Comparison of ENCODE assay signal across 16 cellular contexts in genomic region chr6:55812509-55812908, GRCh38.
"Had no signal": no experiment of that assay in that cellular context is flagged by ENCODE, and none has a peak within 500 bp of the region (broad histone marks: within the 10 kb centered on the region; RNA-seq: fewer than 3 reads in every experiment).

No MANE protein-coding gene starts in this region.

- ATAC-seq: activated T-cell treated with anti-CD3 and anti-CD28 coated beads, Interleukin-2, amount 50 U/mL, for 72 hours; heart left ventricle; left lung; natural killer cell treated with Interleukin-12 subunit alpha and Interleukin-12 subunit beta and Interleukin-15 and Interleukin-18, amount 100 ng/mL, for 72 hours; right lobe of liver; stimulated activated memory B cell treated with anti-CD40 and anti-IgM and Interleukin-4, amounts not matched to agents 10 μg/mL and 1 μg/mL and 100 μg/mL, for 72 hours had no signal

- H3K36me3 ChIP-seq: ascending aorta, colonic mucosa, heart left ventricle, left lung, prostate gland, right lobe of liver, transverse colon had no signal

- H3K4me3 ChIP-seq: ascending aorta, colonic mucosa, heart left ventricle, left lung, prostate gland, right lobe of liver, transverse colon had no signal

- H3K9me3 ChIP-seq: ascending aorta, colonic mucosa, heart left ventricle, left lung, prostate gland, right lobe of liver, transverse colon had no signal

- DNase-seq: activated CD4-positive, alpha-beta memory T cell treated with anti-CD3 and anti-CD28 coated beads, Interleukin-2, amount 10 ng/mL, durations not matched to agents 7 days and 5 days; activated CD8-positive, alpha-beta memory T cell treated with anti-CD3 and anti-CD28 coated beads, Interleukin-2, amount 50 U/mL, for 4 hours; activated gamma-delta T cell treated with Interleukin-2 at 50 U/mL for 16 hours; activated T-cell treated with anti-CD3 and anti-CD28 coated beads, Interleukin-2, amount 50 U/mL, for 72 hours; colonic mucosa; effector CD4-positive, alpha-beta T cell; heart left ventricle; left lung; nucleus accumbens; right lobe of liver; transverse colon had no signal

- H3K27me3 ChIP-seq: ascending aorta, colonic mucosa, heart left ventricle, left lung, right lobe of liver, transverse colon had no signal

- H3K27ac ChIP-seq: ascending aorta, colonic mucosa, heart left ventricle, left lung, prostate gland, right lobe of liver, transverse colon, VCaP had no signal

- H3K4me1 ChIP-seq: ascending aorta, colonic mucosa, heart left ventricle, left lung, prostate gland, right lobe of liver, transverse colon had no signal
